15 cellular contexts compared by ENCODE assay signal in the genomic region with DNA sequence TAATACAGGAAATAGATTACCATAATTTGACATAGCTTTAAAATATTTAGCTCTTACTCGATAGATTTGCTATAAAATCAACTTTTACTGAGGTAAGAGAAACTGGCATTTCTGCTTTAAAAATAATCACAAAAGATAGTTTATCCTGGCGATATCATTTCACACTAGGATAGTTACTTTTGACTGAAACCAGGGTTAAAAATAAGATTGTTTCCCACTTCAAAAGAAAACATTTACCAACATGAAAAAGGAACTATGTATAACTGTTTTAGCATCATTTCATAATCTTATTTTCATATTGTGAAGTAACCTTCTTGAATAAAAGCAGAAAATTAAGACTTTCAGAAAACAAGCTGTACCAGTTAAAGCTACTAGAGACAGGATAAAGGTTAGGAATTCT.
"Had no signal": no experiment of that assay in that cellular context is flagged by ENCODE, and none has a peak within 500 bp of the region (broad histone marks: within the 10 kb centered on the region; RNA-seq: fewer than 3 reads in every experiment).

No MANE protein-coding gene starts in this region.

- H3K27ac ChIP-seq: lower lobe of right lung had no signal

- H3K4me3 Mint-ChIP-seq: activated CD4-positive, alpha-beta T cell treated with anti-CD3 and anti-CD28 coated beads, Interleukin-2, amount 10 ng/mL, durations not matched to agents 7 days and 5 days; immature natural killer cell; naive thymus-derived CD8-positive, alpha-beta T cell had no signal

- H3K4me3 ChIP-seq: esophagus squamous epithelium, lower lobe of right lung, smooth muscle cell had no signal

- H3K27me3 Mint-ChIP-seq: activated CD4-positive, alpha-beta T cell treated with anti-CD3 and anti-CD28 coated beads, Interleukin-2, amount 10 ng/mL, durations not matched to agents 7 days and 5 days; naive thymus-derived CD8-positive, alpha-beta T cell; progenitor cell of endocrine pancreas had no signal

- H3K4me2 ChIP-seq: smooth muscle cell had no signal

- H3K27ac Mint-ChIP-seq: activated CD4-positive, alpha-beta T cell treated with anti-CD3 and anti-CD28 coated beads, Interleukin-2, amount 10 ng/mL, durations not matched to agents 7 days and 5 days had no signal

- H3K9me3 ChIP-seq: esophagus squamous epithelium, lower lobe of right lung had no signal

- H3K9me3 Mint-ChIP-seq: activated CD4-positive, alpha-beta T cell treated with anti-CD3 and anti-CD28 coated beads, Interleukin-2, amount 10 ng/mL, durations not matched to agents 7 days and 5 days; immature natural killer cell; naive thymus-derived CD8-positive, alpha-beta T cell had no signal

- ATAC-seq: naive thymus-derived CD8-positive, alpha-beta T cell had no signal

- H3K4me1 ChIP-seq: lower lobe of right lung had no signal

- H3K27me3 ChIP-seq: esophagus squamous epithelium had no signal

- DNase-seq: activated CD4-positive, alpha-beta T cell treated with anti-CD3 and anti-CD28 coated beads, Interleukin-2, amount 10 ng/mL, durations not matched to agents 7 days and 5 days; activated CD4-positive, CD25-positive, alpha-beta regulatory T cell; activated naive CD4-positive, alpha-beta T cell treated with anti-CD3 and anti-CD28 coated beads, Interleukin-2, amount 50 U/mL, for 16 hours; amygdala; esophagus squamous epithelium; foreskin fibroblast; glutamatergic neuron; immature natural killer cell; left cardiac atrium; lower lobe of right lung; naive thymus-derived CD8-positive, alpha-beta T cell; nucleus accumbens; right cardiac atrium had no signal
